Comparison of ENCODE assay signal across 9 cellular contexts in genomic region chr1:206797534-206798383, GRCh38. TPM values are rescaled to one million over a fixed set of nuclear protein-coding genes. Genes with fewer than 3 reads are reported as not detected.
DNase-seq lines count a peak whose midpoint lies in the region; ATAC-seq, FAIRE-seq and TF ChIP-seq lines count a peak whose summit lies in the region.
"Had no signal": no experiment of that assay in that cellular context is flagged by ENCODE, and none has a peak within 500 bp of the region (broad histone marks: within the 10 kb centered on the region; RNA-seq: fewer than 3 reads in every experiment).

No MANE protein-coding gene starts in this region.

- TF ChIP-seq POLR2A in K562 (conservative IDR thresholded peaks at IDR 0.05): no peak

- TF ChIP-seq EP300 in K562 (IDR thresholded peaks at IDR 0.05; ENCODE audit: low read length): no peak

- peak overlapping the region; percentile 46 for H3K27ac ChIP-seq in KMS-11
- no peak overlapping the region for H3K27ac ChIP-seq in K562 (ENCODE audit: extremely low read depth, low read depth, low read length)
- H3K27ac ChIP-seq in naive thymus-derived CD4-positive, alpha-beta T cell (ENCODE audit: low read depth, low read length): no peak overlapping the region
- H3K27ac ChIP-seq: coronary artery had no signal

- BruUV-seq in K562 (replicated peaks; lab: Mats Ljungman, UMichigan): no TSS peak

- intact Hi-C loops in K562 (cut with micrococcal nuclease): no loop called here
- intact Hi-C loops in naive thymus-derived CD4-positive, alpha-beta T cell (cut with micrococcal nuclease): no loop called here
- intact Hi-C loops in activated T-helper 1 cell treated with anti-CD3 and anti-CD28 coated beads, Interleukin-12 subunit alpha, Interleukin-12 subunit beta, Interleukin-2, Interleukin-4 antibody, amounts not matched to agents 30 ng/mL and 10 ng/mL and 1 ng/mL, durations not matched to agents 14 hours and 24 hours and 36 hours (cut with micrococcal nuclease): no loop called here

- H3K9me3 ChIP-seq in K562 (replicated peaks; ENCODE audit: control insufficient read depth, insufficient read depth, low read depth, low read length): no peaks in the 10 kb centered on the region
- H3K9me3 ChIP-seq in naive thymus-derived CD4-positive, alpha-beta T cell (ENCODE audit: control insufficient read depth in 2 of 3, low read length in 3 of 3): no peaks in the 10 kb centered on the region

- peak; percentile 94 for ATAC-seq in K562
- peak; percentile 35 for ATAC-seq in naive thymus-derived CD4-positive, alpha-beta T cell
- ATAC-seq in GM21723 (IDR thresholded peaks at IDR 0.05; ENCODE audit: unreplicated experiment): no peak

- H3K27ac Mint-ChIP-seq in naive thymus-derived CD4-positive, alpha-beta T cell: peak overlapping the region in 3 of 9 donors; percentile 50 to 70 (median 63)
- H3K27ac Mint-ChIP-seq in activated T-helper 1 cell treated with anti-CD3 and anti-CD28 coated beads, Interleukin-12 subunit alpha, Interleukin-12 subunit beta, Interleukin-2, Interleukin-4 antibody, amounts not matched to agents 30 ng/mL and 10 ng/mL and 1 ng/mL, durations not matched to agents 14 hours and 24 hours and 36 hours: no peak overlapping the region

- peaks cover 3% of the 10 kb centered on the region for H3K9me1 ChIP-seq in K562 (ENCODE audit: control insufficient read depth, insufficient read depth, low read length)

- CTCF ChIA-PET in K562 (lab: Yijun Ruan, JAX; ENCODE audit: low intra/inter-chr PET ratio): interaction anchor here (1.1 kb wide), 1 partner anchor 114 kb away, joined by 3 read pairs; no protein-coding TSS in a partner anchor
- CTCF ChIA-PET in naive thymus-derived CD4-positive, alpha-beta T cell (lab: Charles Lee): interaction anchor here (0.7 to 1.9 kb wide), 6 partner anchors 9 to 63 kb away, joined by 3 to 10 read pairs (median 4); no protein-coding TSS in a partner anchor

- TF ChIP-seq RAD21 in K562 (CRISPR knock-in tag; conservative IDR thresholded peaks at IDR 0.05 in 1 of 2, IDR thresholded peaks at IDR 0.05 in 1 of 2): peak; percentile 37 to 66

- H3K79me2 ChIP-seq in KMS-11 (ENCODE audit: insufficient read depth, low read depth) (no peaks in the 10 kb centered on the region), K562 (ENCODE audit: control insufficient read depth, insufficient read depth, low read length) (no peaks in the 10 kb centered on the region)

- peaks cover 0 to 5% (median 0%) of the 10 kb centered on the region in 5 donors for H3K36me3 Mint-ChIP-seq in naive thymus-derived CD4-positive, alpha-beta T cell
- peaks cover 5% of the 10 kb centered on the region for H3K36me3 Mint-ChIP-seq in activated T-helper 1 cell treated with anti-CD3 and anti-CD28 coated beads, Interleukin-12 subunit alpha, Interleukin-12 subunit beta, Interleukin-2, Interleukin-4 antibody, amounts not matched to agents 30 ng/mL and 10 ng/mL and 1 ng/mL, durations not matched to agents 14 hours and 24 hours and 36 hours (ENCODE audit: low read depth)

- no peaks in the 10 kb centered on the region for H4K20me1 ChIP-seq in KMS-11 (ENCODE audit: insufficient read depth)
- 0 out of 2 replicates have a peak, but pooled peaks cover 5% of the 10 kb centered on the region for H4K20me1 ChIP-seq in K562 (replicated peaks; ENCODE audit: control insufficient read depth, insufficient read depth, low read length)

- H2AFZ ChIP-seq in KMS-11 (ENCODE audit: low read depth) (no peak overlapping the region), K562 (ENCODE audit: low read depth, low read length) (no peak overlapping the region)

- peaks cover 0 to 2% (median 0%) of the 10 kb centered on the region in 11 donors for H3K9me3 Mint-ChIP-seq in naive thymus-derived CD4-positive, alpha-beta T cell
- no peaks in the 10 kb centered on the region for H3K9me3 Mint-ChIP-seq in activated T-helper 1 cell treated with anti-CD3 and anti-CD28 coated beads, Interleukin-12 subunit alpha, Interleukin-12 subunit beta, Interleukin-2, Interleukin-4 antibody, amounts not matched to agents 30 ng/mL and 10 ng/mL and 1 ng/mL, durations not matched to agents 14 hours and 24 hours and 36 hours

- no peak overlapping the region for H3K4me3 Mint-ChIP-seq in naive thymus-derived CD4-positive, alpha-beta T cell
- H3K4me3 Mint-ChIP-seq in activated T-helper 1 cell treated with anti-CD3 and anti-CD28 coated beads, Interleukin-12 subunit alpha, Interleukin-12 subunit beta, Interleukin-2, Interleukin-4 antibody, amounts not matched to agents 30 ng/mL and 10 ng/mL and 1 ng/mL, durations not matched to agents 14 hours and 24 hours and 36 hours: no peak overlapping the region

- H3K4me1 Mint-ChIP-seq in naive thymus-derived CD4-positive, alpha-beta T cell: peaks cover 24 to 66% (median 51%) of the 10 kb centered on the region in 7 donors
- peaks cover 80% of the 10 kb centered on the region for H3K4me1 Mint-ChIP-seq in activated T-helper 1 cell treated with anti-CD3 and anti-CD28 coated beads, Interleukin-12 subunit alpha, Interleukin-12 subunit beta, Interleukin-2, Interleukin-4 antibody, amounts not matched to agents 30 ng/mL and 10 ng/mL and 1 ng/mL, durations not matched to agents 14 hours and 24 hours and 36 hours (ENCODE audit: low read depth)

- H3K36me3 ChIP-seq in GM06990 (ENCODE audit: control insufficient read depth, insufficient read depth, low read length) (no peaks in the 10 kb centered on the region; the same call in none of the 2 replicates), KMS-11 (ENCODE audit: insufficient read depth) (no peaks in the 10 kb centered on the region), K562 (ENCODE audit: control insufficient read depth, insufficient read depth, low read length) (no peaks in the 10 kb centered on the region)
- H3K36me3 ChIP-seq in naive thymus-derived CD4-positive, alpha-beta T cell (ENCODE audit: control insufficient read depth in 2 of 3, insufficient read depth in 3 of 3, low read length in 3 of 3): no peaks in the 10 kb centered on the region

- H3K4me3 ChIP-seq in GM06990 (replicated peaks; ENCODE audit: low read depth, low read length): no peak overlapping the region
- H3K4me3 ChIP-seq in KMS-11 (IDR thresholded peaks at IDR 0.05; ENCODE audit: insufficient read depth, low read depth, low read length): no peak overlapping the region
- no peak overlapping the region for H3K4me3 ChIP-seq in K562
- no peak overlapping the region for H3K4me3 ChIP-seq in naive thymus-derived CD4-positive, alpha-beta T cell (ENCODE audit: low read length)
- H3K4me3 ChIP-seq: coronary artery had no signal

- peaks cover 98% of the 10 kb centered on the region for H3K4me1 ChIP-seq in KMS-11 (ENCODE audit: low read depth, poor library complexity, severe bottlenecking)
- H3K4me1 ChIP-seq in K562 (replicated peaks in 1 of 2; ENCODE audit: control insufficient read depth in 2 of 2, insufficient read depth in 2 of 2, low read length in 2 of 2): no peaks in the 10 kb centered on the region; a peak in 1 of 5 replicates
- H3K4me1 ChIP-seq in naive thymus-derived CD4-positive, alpha-beta T cell (ENCODE audit: control insufficient read depth in 2 of 2, insufficient read depth in 2 of 2, low read length in 2 of 2): peaks cover 13 to 23% of the 10 kb centered on the region in 2 donors

- in situ Hi-C loops in K562 (cut with MboI): no loop called here

- peaks cover 0 to 49% (median 0%) of the 10 kb centered on the region in 5 donors for H3K27me3 Mint-ChIP-seq in naive thymus-derived CD4-positive, alpha-beta T cell
- H3K27me3 Mint-ChIP-seq in activated T-helper 1 cell treated with anti-CD3 and anti-CD28 coated beads, Interleukin-12 subunit alpha, Interleukin-12 subunit beta, Interleukin-2, Interleukin-4 antibody, amounts not matched to agents 30 ng/mL and 10 ng/mL and 1 ng/mL, durations not matched to agents 14 hours and 24 hours and 36 hours (ENCODE audit: insufficient read depth): peaks cover 28% of the 10 kb centered on the region

- TF ChIP-seq CTCF in GM06990 (IDR thresholded peaks at IDR 0.05; ENCODE audit: insufficient read depth, low read length, poor library complexity, severe bottlenecking) (peak; percentile 85), KMS-11 (conservative IDR thresholded peaks at IDR 0.05; ENCODE audit: low read depth, low read length) (peak; percentile 81), K562 (IDR thresholded peaks at IDR 0.05 in 2 of 3, conservative IDR thresholded peaks at IDR 0.05 in 1 of 3; ENCODE audit: insufficient read depth in 2 of 3, low read depth in 1 of 3, low read length in 3 of 3) (peak; percentile 77 to 92 (median 82))

- DNase-seq in GM06990 (ENCODE audit: extremely low read depth, insufficient read length) (no peak), K562 (ENCODE audit: extremely low read depth in 1 of 4, low spot score in 3 of 4) (peak; percentile 60 to 71 (median 66)), superior temporal gyrus (ENCODE audit: extremely low spot score) (no peak), NCI-H1105 (lab: John Stamatoyannopoulos, UW) (no peak)
- DNase-seq in naive thymus-derived CD4-positive, alpha-beta T cell: peak in 2 of 9 donors; percentile 17 to 26
- DNase-seq in activated T-helper 1 cell treated with anti-CD3 and anti-CD28 coated beads, Interleukin-12 subunit alpha, Interleukin-12 subunit beta, Interleukin-2, Interleukin-4 antibody, amounts not matched to agents 30 ng/mL and 10 ng/mL and 1 ng/mL, durations not matched to agents 14 hours and 24 hours and 36 hours (ENCODE audit: low spot score): no peak

- H3K9ac ChIP-seq in KMS-11: no peak overlapping the region
- H3K9ac ChIP-seq in K562 (ENCODE audit: insufficient read depth in 1 of 2, low read depth in 2 of 2, low read length in 2 of 2): no peak overlapping the region

- WGBS in K562 (ENCODE audit: insufficient coverage, low coverage, missing lambda C conversion rate): under 1% methylated on average over 8 of the region's 8 CpGs

- POLR2A ChIA-PET in K562 (lab: Yijun Ruan, JAX): interaction anchor here (1.7 kb wide), 1 partner anchor 19 kb away, joined by 4 read pairs; no protein-coding TSS in a partner anchor
- POLR2A ChIA-PET in naive thymus-derived CD4-positive, alpha-beta T cell (lab: Charles Lee): interaction anchor here (0.5 to 1.9 kb wide), 3 partner anchors 25 to 62 kb away, joined by 3 to 6 read pairs (median 5); partner anchors contain the start of gene IL10

- H3K27me3 ChIP-seq in GM06990 (replicated peaks; ENCODE audit: control insufficient read depth, insufficient read depth, low read length): no peaks in the 10 kb centered on the region
- no peaks in the 10 kb centered on the region for H3K27me3 ChIP-seq in KMS-11 (ENCODE audit: insufficient read depth, low read depth)
- H3K27me3 ChIP-seq in K562 (ENCODE audit: control insufficient read depth in 2 of 2, insufficient read depth in 2 of 2, low read length in 2 of 2): peaks cover 5 to 42% of the 10 kb centered on the region in 2 experiments; a peak in 4 of 5 replicates
- H3K27me3 ChIP-seq in naive thymus-derived CD4-positive, alpha-beta T cell (ENCODE audit: control insufficient read depth in 2 of 2, insufficient read depth in 2 of 2, low read length in 2 of 2): no peaks in the 10 kb centered on the region

- H3K4me2 ChIP-seq in KMS-11: peak overlapping the region; percentile 56
- H3K4me2 ChIP-seq in K562 (ENCODE audit: insufficient read depth, low read length): no peak overlapping the region

- FAIRE-seq in K562 (lab: Jason Lieb, UNC): peak; percentile 89

RNA-seq across cellular contexts. Expression of gene IL10, which starts 25.5 kb away (rescaled TPM):
- not detected in 2 replicates for total RNA-seq in K562 (2011; cell fraction: chromatin; rRNA removed; ENCODE audit: low replicate concordance)
- total RNA-seq in K562 (2011; cell fraction: nucleolus; rRNA removed): not detected in 2 replicates
- not detected in 2 replicates for total RNA-seq in K562 (2011; cell fraction: nucleoplasm; rRNA removed)
- total RNA-seq in K562 (2014; rRNA removed): not detected in 2 replicates
- total RNA-seq in K562 (2014; rRNA removed; fragmentation: Illumina TruSeq; extraction: Trizol): not detected in 2 replicates
- total RNA-seq in K562 (2015; rRNA removed; fragmentation: Illumina TruSeq; extraction: Trizol): not detected in 2 replicates
- total RNA-seq in K562 (2021): not detected in 2 replicates
- polyA plus RNA-seq in K562 (2011; rRNA removed): 0.05 and 0.29 TPM in 2 replicates
- 0.66 TPM in 1 of 2 replicates, not detected in the other for polyA plus RNA-seq in K562 (2011; cell fraction: cytosol; rRNA removed)
- polyA plus RNA-seq in K562 (2011; cell fraction: nucleus; rRNA removed): 0.49 TPM in 1 of 2 replicates, not detected in the other
- 0.13 and 0.58 TPM in 2 replicates for polyA plus RNA-seq in K562 (2012)
- polyA plus RNA-seq in K562 (2014; fragmentation: Illumina TruSeq; extraction: Trizol): not detected in 2 replicates
- polyA plus RNA-seq in K562 (2014; fragmentation: Nextera tagmentation; extraction: Ambion mirVana): not detected
- not detected in 2 replicates for polyA plus RNA-seq in K562 (2014; rRNA removed)
- not detected in 2 replicates for polyA minus RNA-seq in K562 (2011; rRNA and poly(A)+ RNA removed)
- polyA minus RNA-seq in K562 (2011; cell fraction: cytosol; rRNA and poly(A)+ RNA removed): not detected in 2 replicates
- polyA minus RNA-seq in K562 (2011; cell fraction: nucleus; rRNA and poly(A)+ RNA removed): 0.89 TPM in 1 of 2 replicates, not detected in the other
- total RNA-seq in naive thymus-derived CD4-positive, alpha-beta T cell: 1 to 10 TPM in 2 of 5 experiments, under 1 TPM in 2, not detected in 1; 0.19 to 2.7 (median 0.69) TPM
- polyA plus RNA-seq in naive thymus-derived CD4-positive, alpha-beta T cell: not detected
- 4.4 and 5.0 TPM in 2 replicates for total RNA-seq in activated T-helper 1 cell treated with anti-CD3 and anti-CD28 coated beads, Interleukin-12 subunit alpha, Interleukin-12 subunit beta, Interleukin-2, Interleukin-4 antibody, amounts not matched to agents 30 ng/mL and 10 ng/mL and 1 ng/mL, durations not matched to agents 14 hours and 24 hours and 36 hours

RNA-seq across cellular contexts. Expression of gene IL19, which starts 27.2 kb away (rescaled TPM):
- not detected in 2 replicates for total RNA-seq in K562 (2011; cell fraction: chromatin; rRNA removed; ENCODE audit: low replicate concordance)
- total RNA-seq in K562 (2011; cell fraction: nucleolus; rRNA removed): not detected in 2 replicates
- total RNA-seq in K562 (2011; cell fraction: nucleoplasm; rRNA removed): not detected in 2 replicates
- total RNA-seq in K562 (2014; rRNA removed): not detected in 2 replicates
- not detected in 2 replicates for total RNA-seq in K562 (2014; rRNA removed; fragmentation: Illumina TruSeq; extraction: Trizol)
- not detected in 2 replicates for total RNA-seq in K562 (2015; rRNA removed; fragmentation: Illumina TruSeq; extraction: Trizol)
- not detected in 2 replicates for total RNA-seq in K562 (2021)
- not detected in 2 replicates for polyA plus RNA-seq in K562 (2011; rRNA removed)
- polyA plus RNA-seq in K562 (2011; cell fraction: cytosol; rRNA removed): not detected in 2 replicates
- not detected in 2 replicates for polyA plus RNA-seq in K562 (2011; cell fraction: nucleus; rRNA removed)
- not detected in 2 replicates for polyA plus RNA-seq in K562 (2012)
- polyA plus RNA-seq in K562 (2014; fragmentation: Illumina TruSeq; extraction: Trizol): not detected in 2 replicates
- not detected for polyA plus RNA-seq in K562 (2014; fragmentation: Nextera tagmentation; extraction: Ambion mirVana)
- not detected in 2 replicates for polyA plus RNA-seq in K562 (2014; rRNA removed)
- polyA minus RNA-seq in K562 (2011; rRNA and poly(A)+ RNA removed): not detected in 2 replicates
- polyA minus RNA-seq in K562 (2011; cell fraction: cytosol; rRNA and poly(A)+ RNA removed): not detected in 2 replicates
- not detected in 2 replicates for polyA minus RNA-seq in K562 (2011; cell fraction: nucleus; rRNA and poly(A)+ RNA removed)
- total RNA-seq in naive thymus-derived CD4-positive, alpha-beta T cell: not detected
- not detected for polyA plus RNA-seq in naive thymus-derived CD4-positive, alpha-beta T cell
- not detected in 2 replicates for total RNA-seq in activated T-helper 1 cell treated with anti-CD3 and anti-CD28 coated beads, Interleukin-12 subunit alpha, Interleukin-12 subunit beta, Interleukin-2, Interleukin-4 antibody, amounts not matched to agents 30 ng/mL and 10 ng/mL and 1 ng/mL, durations not matched to agents 14 hours and 24 hours and 36 hours

Comparison
In these comparisons a context has a peak if more than half of its experiments do, and no peak if none do; other contexts are left out.
1. DNase-seq: peak in K562 (4 of 4); none in GM06990 (single experiment), superior temporal gyrus (single experiment), activated T-helper 1 cell treated with anti-CD3 and anti-CD28 coated beads, Interleukin-12 subunit alpha, Interleukin-12 subunit beta, Interleukin-2, Interleukin-4 antibody, amounts not matched to agents 30 ng/mL and 10 ng/mL and 1 ng/mL, durations not matched to agents 14 hours and 24 hours and 36 hours (single experiment) and NCI-H1105 (single experiment).
2. Peak in every context shown above with its lines, with median percentiles within 50 percentile points of each other: CTCF ChIP-seq.